Comparison of ENCODE assay signal across 8 cellular contexts in genomic region chr3:47140973-47141461, GRCh38. TPM values are rescaled to one million over a fixed set of nuclear protein-coding genes. Genes with fewer than 3 reads are reported as not detected.
DNase-seq lines count a peak whose midpoint lies in the region; ATAC-seq and TF ChIP-seq lines count a peak whose summit lies in the region.
"Not testable (repeated sequence)": the region's sequence is repeated elsewhere in the genome, so short reads cannot be mapped to it uniquely, and the experiment has no call there.

No MANE protein-coding gene starts in this region.

- not testable (repeated sequence) for H3K27me3 Mint-ChIP-seq in activated naive CD4-positive, alpha-beta T cell treated with anti-CD3 and anti-CD28 coated beads, Interleukin-2, amount 50 U/mL, for 24 hours

- H3K4me1 ChIP-seq in OCI-LY3 (ENCODE audit: low read length): peaks cover 13% of the 10 kb centered on the region
- peaks cover 19 to 63% of the 10 kb centered on the region in 2 donors for H3K4me1 ChIP-seq in left lung
- peaks cover 43% of the 10 kb centered on the region for H3K4me1 ChIP-seq in upper lobe of right lung

- peak overlapping the region; percentile 7; the same call in 1 of the 2 replicates for H3K4me2 ChIP-seq in OCI-LY3 (ENCODE audit: low read length)

- H3K4me3 ChIP-seq in OCI-LY3 (ENCODE audit: low read length); left lung; upper lobe of right lung: not testable (repeated sequence)

- not testable (repeated sequence) for H3K27me3 ChIP-seq in OCI-LY3 (ENCODE audit: low read depth, low read length); left lung; upper lobe of right lung

- peaks cover 66% of the 10 kb centered on the region for H3K4me1 Mint-ChIP-seq in activated naive CD4-positive, alpha-beta T cell treated with anti-CD3 and anti-CD28 coated beads, Interleukin-2, amount 50 U/mL, for 24 hours

- DNase-seq in left lung, upper lobe of right lung: not testable (repeated sequence)

- peaks cover 88% of the 10 kb centered on the region for H4K20me1 ChIP-seq in OCI-LY3 (ENCODE audit: insufficient read depth, low read length)

- not testable (repeated sequence) for H3K9ac ChIP-seq in OCI-LY3 (ENCODE audit: low read length)

- peaks cover 98% of the 10 kb centered on the region for H3K79me2 ChIP-seq in OCI-LY3 (ENCODE audit: low read length)

- not testable (repeated sequence) for H3K36me3 ChIP-seq in OCI-LY3 (replicated peaks; ENCODE audit: low read depth, low read length); left lung; upper lobe of right lung

- H3K4me3 Mint-ChIP-seq in activated naive CD4-positive, alpha-beta T cell treated with anti-CD3 and anti-CD28 coated beads, Interleukin-2, amount 50 U/mL, for 24 hours: peak overlapping the region; percentile 66

- H2AFZ ChIP-seq in OCI-LY3 (ENCODE audit: low read depth, low read length): not testable (repeated sequence)

- ATAC-seq in GM18498 (IDR thresholded peaks at IDR 0.05; ENCODE audit: unreplicated experiment) (peak; percentile 89), GM19455 (IDR thresholded peaks at IDR 0.05; ENCODE audit: unreplicated experiment) (peak; percentile 73), HG02678 (IDR thresholded peaks at IDR 0.05; ENCODE audit: unreplicated experiment) (peak; percentile 93), HG03354 (IDR thresholded peaks at IDR 0.05; ENCODE audit: poor library complexity, severe bottlenecking, unreplicated experiment) (peak; percentile 90), left lung (peak; percentile 85), upper lobe of right lung (peak; percentile 80)

- H3K9me3 ChIP-seq in OCI-LY3 (ENCODE audit: insufficient read depth, low read length); left lung; upper lobe of right lung: not testable (repeated sequence)

- H3K36me3 Mint-ChIP-seq in activated naive CD4-positive, alpha-beta T cell treated with anti-CD3 and anti-CD28 coated beads, Interleukin-2, amount 50 U/mL, for 24 hours: not testable (repeated sequence)

- H3K27ac ChIP-seq in OCI-LY3 (ENCODE audit: low read length); upper lobe of right lung: not testable (repeated sequence)
- H3K27ac ChIP-seq in left lung: peak overlapping the region in 1 of 2 donors; percentile 4

- not testable (repeated sequence) for H3K9me3 Mint-ChIP-seq in activated naive CD4-positive, alpha-beta T cell treated with anti-CD3 and anti-CD28 coated beads, Interleukin-2, amount 50 U/mL, for 24 hours

- H3K27ac Mint-ChIP-seq in activated naive CD4-positive, alpha-beta T cell treated with anti-CD3 and anti-CD28 coated beads, Interleukin-2, amount 50 U/mL, for 24 hours: peak overlapping the region; percentile 92

- intact Hi-C loops in left lung (cut with DNase I); upper lobe of right lung (cut with DNase I): not testable (repeated sequence)

- not testable (repeated sequence) for TF ChIP-seq CTCF in OCI-LY3 (IDR thresholded peaks at IDR 0.05; ENCODE audit: low read depth, low read length); left lung (IDR thresholded peaks at IDR 0.05); upper lobe of right lung (IDR thresholded peaks at IDR 0.05)

RNA-seq across cellular contexts. Expression of gene SETD2, which starts 22.9 kb away (rescaled TPM):
- 10 to 100 TPM; 40.1 to 43.8 TPM for total RNA-seq in left lung
- 45.9 TPM for total RNA-seq in upper lobe of right lung
